ENCODE assay signal across 15 cellular contexts in the genomic region with DNA sequence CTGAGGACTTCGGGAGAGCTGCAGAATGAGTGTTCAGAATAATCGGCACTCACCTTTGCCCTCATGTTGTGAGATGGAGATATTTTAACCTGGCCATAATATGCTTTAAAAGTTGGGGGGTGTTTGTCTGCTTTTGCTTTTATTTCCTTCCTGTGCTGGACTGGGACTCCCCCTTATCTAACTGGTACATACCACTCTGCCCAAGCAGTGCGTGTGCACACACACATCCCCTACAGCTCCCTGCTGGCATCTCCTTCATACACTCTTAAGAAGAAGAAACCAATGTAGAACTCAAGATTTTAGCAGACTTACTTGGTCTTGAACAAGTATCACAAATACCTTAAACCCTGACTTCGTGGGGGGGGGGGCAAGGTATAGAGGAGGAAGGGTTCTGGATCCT.
A peak's percentile ranks its signal among the peaks of the same experiment; 100 is the strongest.
DNase-seq lines count a peak whose midpoint lies in the region; ATAC-seq and TF ChIP-seq lines count a peak whose summit lies in the region.
"Had no signal": no experiment of that assay in that cellular context is flagged by ENCODE, and none has a peak within 500 bp of the region (broad histone marks: within the 10 kb centered on the region; RNA-seq: fewer than 3 reads in every experiment).

No MANE protein-coding gene starts in this region.

- WGBS in testis, 2 donors: 54 to 57% methylated on average over 4 of the region's 4 CpGs

- H3K27ac Mint-ChIP-seq in dendritic cell treated with granulocyte-macrophage colony-stimulating factor and Interleukin-4, amounts not matched to agents 40 ng/mL and 50 ng/mL, for 4 days: peak overlapping the region; percentile 50
- H3K27ac Mint-ChIP-seq: stimulated activated naive CD8-positive, alpha-beta T cell treated with anti-CD3 and anti-CD28 coated beads, Interleukin-15, Interleukin-2, amounts not matched to agents 100 ng/mL and 50 ng/mL, for 24 hours had no signal

- no peaks in the 10 kb centered on the region for H3K27me3 Mint-ChIP-seq in dendritic cell treated with granulocyte-macrophage colony-stimulating factor and Interleukin-4, amounts not matched to agents 40 ng/mL and 50 ng/mL, for 4 days
- H3K27me3 Mint-ChIP-seq: stimulated activated naive CD8-positive, alpha-beta T cell treated with anti-CD3 and anti-CD28 coated beads, Interleukin-15, Interleukin-2, amounts not matched to agents 100 ng/mL and 50 ng/mL, for 24 hours had no signal

- ATAC-seq in lower lobe of right lung (no peak), GM18502 (IDR thresholded peaks at IDR 0.05; ENCODE audit: poor library complexity, unreplicated experiment) (no peak), left lung (no peak)
- ATAC-seq: HCT116 had no signal

- no peak overlapping the region for H3K4me3 Mint-ChIP-seq in dendritic cell treated with granulocyte-macrophage colony-stimulating factor and Interleukin-4, amounts not matched to agents 40 ng/mL and 50 ng/mL, for 4 days
- H3K4me3 Mint-ChIP-seq: stimulated activated naive CD8-positive, alpha-beta T cell treated with anti-CD3 and anti-CD28 coated beads, Interleukin-15, Interleukin-2, amounts not matched to agents 100 ng/mL and 50 ng/mL, for 24 hours had no signal

- no peaks in the 10 kb centered on the region for H3K36me3 ChIP-seq in lower lobe of right lung
- H3K36me3 ChIP-seq in testis (ENCODE audit: low read depth, missing control alignments): no peaks in the 10 kb centered on the region
- no peaks in the 10 kb centered on the region for H3K36me3 ChIP-seq in left lung

- H3K36me3 Mint-ChIP-seq in dendritic cell treated with granulocyte-macrophage colony-stimulating factor and Interleukin-4, amounts not matched to agents 40 ng/mL and 50 ng/mL, for 4 days (ENCODE audit: low read depth): no peaks in the 10 kb centered on the region

- TF ChIP-seq CTCF in RWPE1 (conservative IDR thresholded peaks at IDR 0.05; ENCODE audit: low read depth) (no peak), lower lobe of right lung (IDR thresholded peaks at IDR 0.05) (no peak), testis (IDR thresholded peaks at IDR 0.05) (no peak), GM10266 (IDR thresholded peaks at IDR 0.05; ENCODE audit: control insufficient read depth, insufficient read depth, low read depth, missing control alignments) (no peak), left lung (IDR thresholded peaks at IDR 0.05) (no peak)

- DNase-seq in RWPE1 (ENCODE audit: low spot score) (no peak), lower lobe of right lung (no peak), testis (no peak), GM10266 (ENCODE audit: extremely low spot score) (no peak), left lung (no peak), NCI-H226 (no peak)
- DNase-seq: activated CD4-positive, CD25-positive, alpha-beta regulatory T cell; activated T-cell treated with anti-CD3 and anti-CD28 coated beads, Interleukin-2, amount 50 U/mL, for 48 hours; mucosa of descending colon; NCI-H2171 treated with DMSO at 0.1 percent for 48 hours had no signal

- peaks cover 35% of the 10 kb centered on the region for H3K4me1 Mint-ChIP-seq in dendritic cell treated with granulocyte-macrophage colony-stimulating factor and Interleukin-4, amounts not matched to agents 40 ng/mL and 50 ng/mL, for 4 days (ENCODE audit: low read depth)

- intact Hi-C loops in dendritic cell treated with granulocyte-macrophage colony-stimulating factor and Interleukin-4, amounts not matched to agents 40 ng/mL and 50 ng/mL, for 4 days (cut with micrococcal nuclease): no loop called here
- intact Hi-C loops in lower lobe of right lung (cut with DNase I) (no loop called here), testis (cut with DNase I; ENCODE audit: low total_unique reads) (loop anchor here (10.0 kb wide), 1 partner anchor 50 kb away; no protein-coding TSS in a partner anchor), left lung (cut with DNase I) (no loop called here)

- H3K4me1 ChIP-seq in lower lobe of right lung: peaks cover 32% of the 10 kb centered on the region
- H3K4me1 ChIP-seq in testis: peaks cover 36% of the 10 kb centered on the region
- peaks cover 14 to 35% of the 10 kb centered on the region in 2 donors for H3K4me1 ChIP-seq in left lung

- CTCF ChIA-PET in RWPE1 (lab: Yijun Ruan, JAX): no interaction called here

- H3K27ac ChIP-seq in RWPE1: peak overlapping the region; percentile 93
- peak overlapping the region; percentile 50 for H3K27ac ChIP-seq in lower lobe of right lung
- peak overlapping the region; percentile 78 to 85 for H3K27ac ChIP-seq in testis
- peak overlapping the region in 1 of 2 donors; percentile 77 for H3K27ac ChIP-seq in left lung
- H3K27ac ChIP-seq: KMS-11 had no signal

- no peak for TF ChIP-seq POLR2A in testis (IDR thresholded peaks at IDR 0.05)

- H3K9me3 ChIP-seq in lower lobe of right lung (no peaks in the 10 kb centered on the region), testis (no peaks in the 10 kb centered on the region), left lung (no peaks in the 10 kb centered on the region)
- H3K9me3 ChIP-seq: mucosa of descending colon had no signal

- H3K9me3 Mint-ChIP-seq in dendritic cell treated with granulocyte-macrophage colony-stimulating factor and Interleukin-4, amounts not matched to agents 40 ng/mL and 50 ng/mL, for 4 days: no peaks in the 10 kb centered on the region
- H3K9me3 Mint-ChIP-seq: stimulated activated naive CD8-positive, alpha-beta T cell treated with anti-CD3 and anti-CD28 coated beads, Interleukin-15, Interleukin-2, amounts not matched to agents 100 ng/mL and 50 ng/mL, for 24 hours had no signal

- H3K27me3 ChIP-seq in lower lobe of right lung (ENCODE audit: low read depth): no peaks in the 10 kb centered on the region
- H3K27me3 ChIP-seq in testis: no peaks in the 10 kb centered on the region
- no peaks in the 10 kb centered on the region for H3K27me3 ChIP-seq in left lung

- POLR2A ChIA-PET in RWPE1 (lab: Yijun Ruan, JAX; ENCODE audit: low non-redundant PET): no interaction called here

- no peak overlapping the region for H3K4me3 ChIP-seq in lower lobe of right lung
- H3K4me3 ChIP-seq in testis: no peak overlapping the region
- H3K4me3 ChIP-seq in left lung: no peak overlapping the region
- H3K4me3 ChIP-seq: mucosa of descending colon had no signal
